ENCODE assay signal across 26 cellular contexts in genomic region chr14:84483072-84483410, GRCh38.
DNase-seq lines count a peak whose midpoint lies in the region; ATAC-seq and TF ChIP-seq lines count a peak whose summit lies in the region.
"Had no signal": no experiment of that assay in that cellular context is flagged by ENCODE, and none has a peak within 500 bp of the region (broad histone marks: within the 10 kb centered on the region; RNA-seq: fewer than 3 reads in every experiment).

No MANE protein-coding gene starts in this region.

- no peak overlapping the region; the same call in 1 of the 2 replicates for H2AK5ac ChIP-seq in IMR-90 (ENCODE audit: low read depth, low read length)
- H2AK5ac ChIP-seq in mesenchymal stem cell (ENCODE audit: low read length, severe bottlenecking): no peak overlapping the region

- H3K4me3 ChIP-seq in IMR-90 (ENCODE audit: insufficient read depth, low read depth, low read length) (no peak overlapping the region), mesenchymal stem cell (ENCODE audit: insufficient read depth in 1 of 2, low read depth in 1 of 2, low read length in 2 of 2) (no peak overlapping the region), MM.1S (ENCODE audit: low read length) (no peak overlapping the region)

- intact Hi-C loops in IMR-90 (cut with micrococcal nuclease): loop anchor here (5.0 kb wide), 1 partner anchor 1044 kb away; no protein-coding TSS in a partner anchor

- H3K9me1 ChIP-seq in IMR-90 (ENCODE audit: insufficient read depth, low read length): no peaks in the 10 kb centered on the region

- no peaks in the 10 kb centered on the region for H3K27me3 ChIP-seq in IMR-90 (ENCODE audit: control insufficient read depth, insufficient read depth, low read length)
- no peaks in the 10 kb centered on the region for H3K27me3 ChIP-seq in mesenchymal stem cell (ENCODE audit: control insufficient read depth in 1 of 2, insufficient read depth in 1 of 2, low read length in 2 of 2)
- H3K27me3 ChIP-seq in MM.1S (replicated peaks; ENCODE audit: insufficient read depth, low read length): no peaks in the 10 kb centered on the region
- H3K27me3 ChIP-seq: BE2C, foreskin keratinocyte had no signal

- H3K9me2 ChIP-seq in MM.1S (replicated peaks; ENCODE audit: insufficient read depth, low read length): no peaks in the 10 kb centered on the region

- H3K4me2 ChIP-seq in IMR-90 (ENCODE audit: low read depth, low read length) (no peak overlapping the region), mesenchymal stem cell (ENCODE audit: low read length, poor library complexity, severe bottlenecking) (no peak overlapping the region), MM.1S (ENCODE audit: low read depth, low read length) (no peak overlapping the region)

- H2BK12ac ChIP-seq in mesenchymal stem cell (ENCODE audit: low read length in 2 of 2): no peak overlapping the region

- POLR2A ChIA-PET in IMR-90 (lab: Charles Lee; ENCODE audit: unreplicated experiment): interaction anchor here (0.6 kb wide), 1 partner anchor 1046 kb away, joined by 3 read pairs; no protein-coding TSS in a partner anchor

- dilution Hi-C loops in IMR-90 (cut with HindIII; ENCODE audit: low sequenced_read_pairs, unreplicated experiment): no loop called here

- 0 out of 2 replicates have a peak overlapping the region, but pooled peaks have one; percentile 7 for H3K23ac ChIP-seq in IMR-90 (ENCODE audit: low read depth, low read length)
- no peak overlapping the region for H3K23ac ChIP-seq in mesenchymal stem cell (ENCODE audit: low read length in 2 of 2)

- CTCF ChIA-PET in IMR-90 (lab: Yijun Ruan, JAX): interaction anchor here (0.9 kb wide), 1 partner anchor 1128 kb away, joined by 4 read pairs; no protein-coding TSS in a partner anchor

- H4K8ac ChIP-seq in IMR-90 (ENCODE audit: low read depth in 2 of 2, low read length in 2 of 2) (peak overlapping the region in 1 of 2 experiments; percentile 40; a peak in 1 of 4 replicates), mesenchymal stem cell (ENCODE audit: low read length) (no peak overlapping the region)

- H2BK5ac ChIP-seq in IMR-90 (ENCODE audit: low read depth, low read length, poor library complexity, severe bottlenecking): no peak overlapping the region
- H2BK5ac ChIP-seq in mesenchymal stem cell (ENCODE audit: low read depth, low read length, poor library complexity, severe bottlenecking): no peak overlapping the region

- peak overlapping the region; percentile 51 for H2BK20ac ChIP-seq in IMR-90 (ENCODE audit: low read depth, low read length)

- H2AFZ ChIP-seq in IMR-90 (replicated peaks; ENCODE audit: low read length, poor library complexity) (peak overlapping the region; percentile 66), mesenchymal stem cell (ENCODE audit: low read depth, low read length) (no peak overlapping the region), MM.1S (ENCODE audit: low read length) (no peak overlapping the region)

- peak overlapping the region; percentile 14 for H3K4me3 Mint-ChIP-seq in chondrocyte (ENCODE audit: unreplicated experiment)
- H3K4me3 Mint-ChIP-seq in type B pancreatic cell: no peak overlapping the region
- H3K4me3 Mint-ChIP-seq: activated CD4-positive, alpha-beta T cell treated with anti-CD3 and anti-CD28 coated beads, Interleukin-2, amount 10 ng/mL, durations not matched to agents 24 days and 14 days; activated naive CD8-positive, alpha-beta T cell treated with anti-CD3 and anti-CD28 coated beads, Interleukin-2, amount 50 U/mL, for 24 hours; effector memory CD8-positive, alpha-beta T cell; immature natural killer cell; naive thymus-derived CD4-positive, alpha-beta T cell; stimulated activated naive CD8-positive, alpha-beta T cell treated with anti-CD3 and anti-CD28 coated beads, Interleukin-15, Interleukin-2, amounts not matched to agents 100 ng/mL and 50 ng/mL, for 24 hours had no signal

- H3K9ac ChIP-seq in IMR-90 (ENCODE audit: low read depth, low read length): no peak overlapping the region
- H3K9ac ChIP-seq in mesenchymal stem cell (ENCODE audit: low read length): no peak overlapping the region
- H3K9ac ChIP-seq in MM.1S (ENCODE audit: low read length): no peak overlapping the region

- ATAC-seq in IMR-90 (ENCODE audit: low read depth): no peak
- no peak for ATAC-seq in GM21390 (IDR thresholded peaks at IDR 0.05; ENCODE audit: unreplicated experiment)
- ATAC-seq: activated naive CD8-positive, alpha-beta T cell treated with anti-CD3 and anti-CD28 coated beads, Interleukin-2, amount 50 U/mL, for 24 hours; effector memory CD8-positive, alpha-beta T cell; esophagus mucosa; left lobe of liver; naive thymus-derived CD4-positive, alpha-beta T cell had no signal

- peak overlapping the region; percentile 56; the same call in 1 of the 2 replicates for H3K4ac ChIP-seq in IMR-90 (ENCODE audit: low read depth, low read length)
- H3K4ac ChIP-seq in mesenchymal stem cell (ENCODE audit: low read depth in 1 of 2, low read length in 2 of 2): no peak overlapping the region

- no peaks in the 10 kb centered on the region for H3K79me2 ChIP-seq in MM.1S (ENCODE audit: low read length)

- H2BK15ac ChIP-seq in IMR-90 (ENCODE audit: low read depth, low read length): peak overlapping the region; percentile 63; the same call in 1 of the 3 replicates
- no peak overlapping the region for H2BK15ac ChIP-seq in mesenchymal stem cell (ENCODE audit: low read depth, poor library complexity, severe bottlenecking)

- H3K79me1 ChIP-seq in IMR-90 (ENCODE audit: low read depth in 1 of 2, low read length in 2 of 2) (no peaks in the 10 kb centered on the region), mesenchymal stem cell (replicated peaks; ENCODE audit: low read length, poor library complexity, severe bottlenecking) (no peaks in the 10 kb centered on the region)

- TF ChIP-seq CTCF in IMR-90 (conservative IDR thresholded peaks at IDR 0.05; ENCODE audit: low read depth, low read length) (no peak), chondrocyte (IDR thresholded peaks at IDR 0.05) (no peak), type B pancreatic cell (conservative IDR thresholded peaks at IDR 0.05) (no peak), MM.1S (IDR thresholded peaks at IDR 0.05; ENCODE audit: low read length) (no peak)

- H3K27ac Mint-ChIP-seq in chondrocyte (ENCODE audit: unreplicated experiment) (peak overlapping the region; percentile 60), type B pancreatic cell (peak overlapping the region; percentile 6)
- H3K27ac Mint-ChIP-seq: activated CD4-positive, alpha-beta T cell treated with anti-CD3 and anti-CD28 coated beads, Interleukin-2, amount 10 ng/mL, durations not matched to agents 24 days and 14 days; activated naive CD8-positive, alpha-beta T cell treated with anti-CD3 and anti-CD28 coated beads, Interleukin-2, amount 50 U/mL, for 24 hours; effector memory CD8-positive, alpha-beta T cell; immature natural killer cell; naive thymus-derived CD4-positive, alpha-beta T cell; stimulated activated naive CD8-positive, alpha-beta T cell treated with anti-CD3 and anti-CD28 coated beads, Interleukin-15, Interleukin-2, amounts not matched to agents 100 ng/mL and 50 ng/mL, for 24 hours had no signal

- no peaks in the 10 kb centered on the region for H3K9me3 Mint-ChIP-seq in chondrocyte (ENCODE audit: low read depth)
- no peaks in the 10 kb centered on the region for H3K9me3 Mint-ChIP-seq in type B pancreatic cell

- no peaks in the 10 kb centered on the region for H3K36me3 Mint-ChIP-seq in chondrocyte (ENCODE audit: low read depth)
- H3K36me3 Mint-ChIP-seq in type B pancreatic cell: no peaks in the 10 kb centered on the region
- H3K36me3 Mint-ChIP-seq: immature natural killer cell; naive thymus-derived CD4-positive, alpha-beta T cell had no signal

- H4K20me1 ChIP-seq in IMR-90 (ENCODE audit: insufficient read depth, low read length): no peaks in the 10 kb centered on the region
- H4K20me1 ChIP-seq in MM.1S (ENCODE audit: insufficient read depth, low read length): no peaks in the 10 kb centered on the region

- H3K27me3 Mint-ChIP-seq in chondrocyte (ENCODE audit: low read depth): no peaks in the 10 kb centered on the region
- no peaks in the 10 kb centered on the region for H3K27me3 Mint-ChIP-seq in type B pancreatic cell
- H3K27me3 Mint-ChIP-seq: activated CD4-positive, alpha-beta T cell treated with anti-CD3 and anti-CD28 coated beads, Interleukin-2, amount 10 ng/mL, durations not matched to agents 24 days and 14 days; activated naive CD8-positive, alpha-beta T cell treated with anti-CD3 and anti-CD28 coated beads, Interleukin-2, amount 50 U/mL, for 24 hours; effector memory CD8-positive, alpha-beta T cell; naive thymus-derived CD4-positive, alpha-beta T cell; stimulated activated naive CD8-positive, alpha-beta T cell treated with anti-CD3 and anti-CD28 coated beads, Interleukin-15, Interleukin-2, amounts not matched to agents 100 ng/mL and 50 ng/mL, for 24 hours had no signal

- no peak overlapping the region for H2AK9ac ChIP-seq in IMR-90 (replicated peaks; ENCODE audit: low read depth, low read length, poor library complexity)

- H3K14ac ChIP-seq in IMR-90 (replicated peaks; ENCODE audit: low read depth, low read length) (0 out of 2 replicates have a peak overlapping the region, but pooled peaks have one; percentile 40), mesenchymal stem cell (ENCODE audit: low read length in 2 of 2) (no peak overlapping the region)

- H3K4me1 ChIP-seq in IMR-90 (ENCODE audit: control insufficient read depth, insufficient read depth, low read length) (no peaks in the 10 kb centered on the region; the same call in 1 of the 2 replicates), mesenchymal stem cell (ENCODE audit: control insufficient read depth, insufficient read depth, low read depth, low read length) (peaks cover 1% of the 10 kb centered on the region), MM.1S (ENCODE audit: low read length) (no peaks in the 10 kb centered on the region)
- H3K4me1 ChIP-seq: BE2C had no signal

- no TSS peak for BruUV-seq in IMR-90 (replicated peaks; lab: Mats Ljungman, UMichigan)

- H3K56ac ChIP-seq in IMR-90 (ENCODE audit: extremely low read depth, insufficient read depth, low read length): no peak overlapping the region

- no peaks in the 10 kb centered on the region for H3F3A ChIP-seq in MM.1S (ENCODE audit: insufficient read depth, low read length)

- no peak for TF ChIP-seq POLR2A in IMR-90 (IDR thresholded peaks at IDR 0.05; ENCODE audit: low read depth, low read length)

- no peak overlapping the region for H3K27ac ChIP-seq in IMR-90 (ENCODE audit: insufficient read depth, low read length)
- peak overlapping the region; percentile 71 for H3K27ac ChIP-seq in mesenchymal stem cell (ENCODE audit: low read length, poor library complexity, severe bottlenecking)
- no peak overlapping the region for H3K27ac ChIP-seq in MM.1S (ENCODE audit: low read length)
- H3K27ac ChIP-seq: foreskin keratinocyte had no signal

- in situ Hi-C loops in IMR-90 (cut with MboI; ENCODE audit: low sequenced_read_pairs): no loop called here

- no peaks in the 10 kb centered on the region for H3K36me3 ChIP-seq in IMR-90 (ENCODE audit: control insufficient read depth, insufficient read depth, low read length)
- no peaks in the 10 kb centered on the region for H3K36me3 ChIP-seq in mesenchymal stem cell (ENCODE audit: control insufficient read depth in 1 of 2, insufficient read depth in 2 of 2, low read depth in 1 of 2, low read length in 2 of 2)
- H3K36me3 ChIP-seq in MM.1S (replicated peaks; ENCODE audit: insufficient read depth, low read length): no peaks in the 10 kb centered on the region
- H3K36me3 ChIP-seq: BE2C had no signal

- H4K91ac ChIP-seq in IMR-90 (ENCODE audit: insufficient read depth, low read depth, low read length) (peak overlapping the region; percentile 47; the same call in 1 of the 2 replicates), mesenchymal stem cell (ENCODE audit: low read length) (no peak overlapping the region)

- 73% methylated on average over 3 of the region's 6 CpGs; no CpG with 5 or more reads in 1 of the 2 experiments for WGBS in IMR-90 (ENCODE audit: extremely low coverage in 2 of 2, insufficient read length in 1 of 2), 2 experiments
- 35% methylated on average over 5 of the region's 6 CpGs for WGBS in mesenchymal stem cell

- no peak for DNase-seq in IMR-90
- DNase-seq in chondrocyte (ENCODE audit: low spot score): no peak
- no peak for DNase-seq in mesenchymal stem cell
- no peak for DNase-seq in type B pancreatic cell (ENCODE audit: extremely low spot score, unreplicated experiment)
- DNase-seq in MM.1S: no peak
- DNase-seq in medulla oblongata (ENCODE audit: extremely low spot score): no peak
- DNase-seq: ACHN; activated CD4-positive, alpha-beta T cell treated with anti-CD3 and anti-CD28 coated beads, Interleukin-2, amount 10 ng/mL, durations not matched to agents 24 days and 14 days; activated gamma-delta T cell; activated naive CD8-positive, alpha-beta T cell treated with anti-CD3 and anti-CD28 coated beads, Interleukin-2, amount 50 U/mL, for 24 hours; activated T-cell treated with anti-CD3 and anti-CD28 coated beads, Interleukin-2, amount 50 U/mL, for 1 hour; BE2C; DMS153; effector memory CD8-positive, alpha-beta T cell; foreskin keratinocyte; H7; immature natural killer cell; naive thymus-derived CD4-positive, alpha-beta T cell; NCI-H1436; NCI-H2081 treated with DMSO at 0.1 percent for 48 hours; NCI-H446; NCI-H82 had no signal

- H3K4me1 Mint-ChIP-seq in chondrocyte (ENCODE audit: low read depth): peaks cover 41% of the 10 kb centered on the region
- H3K4me1 Mint-ChIP-seq in type B pancreatic cell (ENCODE audit: unreplicated experiment): peaks cover 18% of the 10 kb centered on the region
- H3K4me1 Mint-ChIP-seq: activated CD4-positive, alpha-beta T cell treated with anti-CD3 and anti-CD28 coated beads, Interleukin-2, amount 10 ng/mL, durations not matched to agents 24 days and 14 days; activated naive CD8-positive, alpha-beta T cell treated with anti-CD3 and anti-CD28 coated beads, Interleukin-2, amount 50 U/mL, for 24 hours; immature natural killer cell; naive thymus-derived CD4-positive, alpha-beta T cell had no signal

- H2BK120ac ChIP-seq in IMR-90 (ENCODE audit: low read depth, low read length) (peak overlapping the region; percentile 80), mesenchymal stem cell (ENCODE audit: low read depth, low read length) (no peak overlapping the region)

- no peak for TF ChIP-seq RAD21 in IMR-90 (IDR thresholded peaks at IDR 0.05; ENCODE audit: low read length)

- no peaks in the 10 kb centered on the region for H3K9me3 ChIP-seq in IMR-90 (ENCODE audit: control insufficient read depth, insufficient read depth, low read length)
- no peaks in the 10 kb centered on the region for H3K9me3 ChIP-seq in mesenchymal stem cell (ENCODE audit: control insufficient read depth, low read length)
- no peaks in the 10 kb centered on the region for H3K9me3 ChIP-seq in MM.1S (replicated peaks; ENCODE audit: insufficient read depth, low read length)
- H3K9me3 ChIP-seq: BE2C had no signal

- no peak overlapping the region; the same call in 1 of the 2 replicates for H3K18ac ChIP-seq in IMR-90 (ENCODE audit: low read depth, low read length)
- no peak overlapping the region for H3K18ac ChIP-seq in mesenchymal stem cell (ENCODE audit: low read depth in 1 of 2, low read length in 2 of 2)

- no peak overlapping the region for H4K5ac ChIP-seq in IMR-90 (ENCODE audit: low read depth, low read length)
